8 cellular contexts compared by ENCODE assay signal in the genomic region with DNA sequence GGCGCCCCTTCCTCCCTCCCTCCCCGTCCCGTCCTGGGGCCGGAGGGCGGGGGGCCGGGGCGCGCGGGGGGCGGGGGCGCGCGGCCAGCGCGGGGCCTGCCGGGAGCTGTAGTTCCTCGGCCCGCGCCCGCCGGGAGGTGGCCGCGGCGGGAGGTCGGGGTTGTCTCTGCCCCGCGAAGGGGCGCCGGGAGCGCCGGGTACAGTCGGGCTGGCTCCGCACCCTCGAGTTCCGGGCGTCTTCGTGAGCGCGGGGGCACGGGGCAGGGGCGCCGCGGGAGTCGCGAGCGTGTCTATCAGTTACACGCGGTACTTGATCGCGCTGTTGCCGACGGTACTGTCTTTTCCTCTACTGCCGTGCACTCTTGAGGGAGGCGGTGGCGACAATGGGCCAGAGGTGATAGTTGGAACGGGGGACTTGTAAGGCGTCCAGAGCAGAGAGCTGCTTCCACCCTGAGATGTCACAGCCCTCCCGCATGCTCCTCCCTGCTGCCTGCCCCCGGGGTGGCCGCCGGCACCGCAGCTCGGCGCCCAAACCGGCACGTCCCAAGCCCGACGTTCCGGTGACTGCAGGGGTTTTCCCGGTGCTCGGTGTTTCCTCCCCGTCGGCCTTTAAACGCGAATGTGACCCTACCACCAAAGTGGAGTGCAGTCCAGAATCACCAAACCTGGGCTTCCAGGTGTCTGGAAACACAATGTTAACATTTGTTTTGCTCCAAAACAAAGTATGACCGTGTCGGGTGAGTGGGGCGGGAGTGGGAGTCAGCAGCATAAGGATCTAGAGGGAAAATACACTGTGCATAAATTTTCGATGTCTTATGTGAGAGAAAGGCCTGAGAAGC. TPM values are rescaled to one million over a fixed set of nuclear protein-coding genes. Genes with fewer than 3 reads are reported as not detected.
DNase-seq lines count a peak whose midpoint lies in the region; ATAC-seq and TF ChIP-seq lines count a peak whose summit lies in the region.

Gene PRKD3 (minus strand): TSS at position 48 of the 839 bp plus-strand sequence. CDS start 8,309 bp downstream, outside the sequence.

- H3K36me3 ChIP-seq in duodenal mucosa (ENCODE audit: control insufficient read depth in 1 of 2, insufficient read depth in 2 of 2, low read length in 2 of 2) (no peaks in the 10 kb centered on the region), lower lobe of right lung (no peaks in the 10 kb centered on the region)

- DNase-seq in activated CD4-positive, alpha-beta T cell treated with anti-CD3 and anti-CD28 coated beads for 1 hour, result peak; percentile 58
- DNase-seq in activated CD4-positive, alpha-beta T cell treated with anti-CD3 and anti-CD28 coated beads, Interleukin-2, amount 50 U/mL, for 1 hour, result no peak
- DNase-seq in NCI-H2227 (lab: John Stamatoyannopoulos, UW; ENCODE audit: unreplicated experiment) (peak; percentile 67), lower lobe of right lung (no peak)
- peak; percentile 63 to 68 for DNase-seq in activated CD4-positive, alpha-beta T cell treated with anti-CD3 and anti-CD28 coated beads, Interleukin-2, amount 50 U/mL, for 48 hours
- peak; percentile 64 for DNase-seq in stimulated activated CD8-positive, alpha-beta memory T cell treated with anti-CD3 and anti-CD28 coated beads, Interleukin-12 subunit alpha, Interleukin-12 subunit beta, amount 100 ng/mL, for 4 hours (ENCODE audit: low read depth)

- H3K4me1 ChIP-seq in duodenal mucosa (ENCODE audit: control insufficient read depth in 1 of 2, insufficient read depth in 2 of 2, low read length in 2 of 2) (peaks cover 11 to 23% of the 10 kb centered on the region in 2 donors), lower lobe of right lung (peaks cover 46% of the 10 kb centered on the region)

- peak within 1 kb of the TSS; percentile 75 for H3K27ac ChIP-seq in duodenal mucosa (ENCODE audit: low read depth, low read length)
- H3K27ac ChIP-seq in lower lobe of right lung, result peak within 1 kb of the TSS; percentile 89

- H3K9me3 ChIP-seq in duodenal mucosa (ENCODE audit: control insufficient read depth in 1 of 2, low read length in 2 of 2), result no peaks in the 10 kb centered on the region
- no peaks in the 10 kb centered on the region for H3K9me3 ChIP-seq in lower lobe of right lung

- ATAC-seq in HG02885 (IDR thresholded peaks at IDR 0.05; ENCODE audit: poor library complexity, unreplicated experiment) (peak; percentile 74), lower lobe of right lung (peak; percentile 94 to 96)

- peak within 1 kb of the TSS; percentile 82 to 90 for H3K4me3 ChIP-seq in duodenal mucosa (ENCODE audit: low read depth in 1 of 2, low read length in 2 of 2)
- peak within 1 kb of the TSS; percentile 84 for H3K4me3 ChIP-seq in lower lobe of right lung

- TF ChIP-seq CTCF in lower lobe of right lung (IDR thresholded peaks at IDR 0.05), result no peak

- peak within 1 kb of the TSS; percentile 56 to 81 for H3K9ac ChIP-seq in duodenal mucosa (ENCODE audit: low read depth in 1 of 2, low read length in 2 of 2)

- intact Hi-C loops in lower lobe of right lung (cut with DNase I), result no loop called here

- H3K27me3 ChIP-seq in duodenal mucosa (ENCODE audit: control insufficient read depth in 1 of 2, insufficient read depth in 2 of 2, low read length in 2 of 2) (no peaks in the 10 kb centered on the region), lower lobe of right lung (ENCODE audit: low read depth) (no peaks in the 10 kb centered on the region)

RNA-seq across cellular contexts. Expression of gene PRKD3, which starts in this region (rescaled TPM):
- 39.3 TPM for total RNA-seq in lower lobe of right lung

Comparison
In these comparisons a context has a peak if more than half of its experiments do, and no peak if none do; other contexts are left out.
1. DNase-seq: peak in activated CD4-positive, alpha-beta T cell treated with anti-CD3 and anti-CD28 coated beads for 1 hour (single experiment), NCI-H2227 (single experiment), activated CD4-positive, alpha-beta T cell treated with anti-CD3 and anti-CD28 coated beads, Interleukin-2, amount 50 U/mL, for 48 hours (2 of 2) and stimulated activated CD8-positive, alpha-beta memory T cell treated with anti-CD3 and anti-CD28 coated beads, Interleukin-12 subunit alpha, Interleukin-12 subunit beta, amount 100 ng/mL, for 4 hours (single experiment); none in activated CD4-positive, alpha-beta T cell treated with anti-CD3 and anti-CD28 coated beads, Interleukin-2, amount 50 U/mL, for 1 hour (single experiment) and lower lobe of right lung (single experiment).